In genomic region chr2:117763806-117764205, GRCh38 we compare ENCODE assay signal across 21 cellular contexts.
"Had no signal": no experiment of that assay in that cellular context is flagged by ENCODE, and none has a peak within 500 bp of the region (broad histone marks: within the 10 kb centered on the region; RNA-seq: fewer than 3 reads in every experiment).

No MANE protein-coding gene starts in this region.

- H3K27ac ChIP-seq: heart left ventricle, lower lobe of right lung, neutrophil, right lobe of liver, transverse colon, WERI-Rb-1 had no signal

- H3K4me3 ChIP-seq: dorsolateral prefrontal cortex, heart left ventricle, lower lobe of right lung, right lobe of liver, transverse colon had no signal

- ATAC-seq: activated CD4-positive, alpha-beta T cell treated with anti-CD3 and anti-CD28 coated beads for 36 hours; activated CD8-positive, alpha-beta T cell treated with anti-CD3 and anti-CD28 coated beads for 36 hours; activated T-cell treated with anti-CD3 and anti-CD28 coated beads, Interleukin-2, amount 50 U/mL, for 72 hours; esophagus mucosa; heart left ventricle; lower lobe of right lung; naive thymus-derived CD4-positive, alpha-beta T cell; right lobe of liver; stimulated activated naive B cell treated with anti-CD40 and anti-IgM and Interleukin-4, amounts not matched to agents 10 μg/mL and 1 μg/mL and 100 μg/mL, for 72 hours; T-cell had no signal

- H3K27me3 ChIP-seq: dorsolateral prefrontal cortex, heart left ventricle, neutrophil, right lobe of liver, transverse colon had no signal

- H3K4me1 ChIP-seq: heart left ventricle, lower lobe of right lung, right lobe of liver, transverse colon had no signal

- H3K9me3 ChIP-seq: heart left ventricle, lower lobe of right lung, neutrophil, right lobe of liver, transverse colon had no signal

- H3K4me1 Mint-ChIP-seq: activated CD4-positive, alpha-beta T cell treated with anti-CD3 and anti-CD28 coated beads for 36 hours; activated naive CD8-positive, alpha-beta T cell treated with anti-CD3 and anti-CD28 coated beads, Interleukin-2, amount 10 ng/mL, durations not matched to agents 7 days and 5 days; naive thymus-derived CD4-positive, alpha-beta T cell; stimulated activated naive B cell treated with anti-CD40 and anti-IgM and Interleukin-4, amounts not matched to agents 10 μg/mL and 1 μg/mL and 100 μg/mL, for 72 hours; T-cell had no signal

- H3K27me3 Mint-ChIP-seq: activated CD8-positive, alpha-beta T cell treated with anti-CD3 and anti-CD28 coated beads for 36 hours had no signal

- H3K27ac Mint-ChIP-seq: activated CD4-positive, alpha-beta T cell treated with anti-CD3 and anti-CD28 coated beads for 36 hours; activated CD8-positive, alpha-beta T cell treated with anti-CD3 and anti-CD28 coated beads for 36 hours; activated naive CD8-positive, alpha-beta T cell treated with anti-CD3 and anti-CD28 coated beads, Interleukin-2, amount 10 ng/mL, durations not matched to agents 7 days and 5 days; activated T-cell treated with anti-CD3 and anti-CD28 coated beads, Interleukin-2, amount 50 U/mL, for 72 hours; naive thymus-derived CD4-positive, alpha-beta T cell; stimulated activated naive B cell treated with anti-CD40 and anti-IgM and Interleukin-4, amounts not matched to agents 10 μg/mL and 1 μg/mL and 100 μg/mL, for 72 hours; T-cell had no signal

- H3K4me3 Mint-ChIP-seq: activated CD4-positive, alpha-beta T cell treated with anti-CD3 and anti-CD28 coated beads for 36 hours; activated CD8-positive, alpha-beta T cell treated with anti-CD3 and anti-CD28 coated beads for 36 hours; activated naive CD8-positive, alpha-beta T cell treated with anti-CD3 and anti-CD28 coated beads, Interleukin-2, amount 10 ng/mL, durations not matched to agents 7 days and 5 days; activated T-cell treated with anti-CD3 and anti-CD28 coated beads, Interleukin-2, amount 50 U/mL, for 72 hours; naive thymus-derived CD4-positive, alpha-beta T cell; stimulated activated naive B cell treated with anti-CD40 and anti-IgM and Interleukin-4, amounts not matched to agents 10 μg/mL and 1 μg/mL and 100 μg/mL, for 72 hours; T-cell had no signal

- H3K36me3 Mint-ChIP-seq: activated naive CD8-positive, alpha-beta T cell treated with anti-CD3 and anti-CD28 coated beads, Interleukin-2, amount 10 ng/mL, durations not matched to agents 7 days and 5 days; naive thymus-derived CD4-positive, alpha-beta T cell; stimulated activated naive B cell treated with anti-CD40 and anti-IgM and Interleukin-4, amounts not matched to agents 10 μg/mL and 1 μg/mL and 100 μg/mL, for 72 hours; T-cell had no signal

- H3K36me3 ChIP-seq: heart left ventricle, lower lobe of right lung, neutrophil, right lobe of liver, transverse colon, WERI-Rb-1 had no signal

- H3K9me3 Mint-ChIP-seq: activated CD8-positive, alpha-beta T cell treated with anti-CD3 and anti-CD28 coated beads for 36 hours; activated naive CD8-positive, alpha-beta T cell treated with anti-CD3 and anti-CD28 coated beads, Interleukin-2, amount 10 ng/mL, durations not matched to agents 7 days and 5 days; activated T-cell treated with anti-CD3 and anti-CD28 coated beads, Interleukin-2, amount 50 U/mL, for 72 hours; T-cell had no signal

- DNase-seq: activated CD4-positive, alpha-beta T cell treated with anti-CD3 and anti-CD28 coated beads for 36 hours; activated CD8-positive, alpha-beta memory T cell treated with anti-CD3 and anti-CD28 coated beads, Interleukin-2, amount 50 U/mL, for 4 hours; activated CD8-positive, alpha-beta T cell treated with anti-CD3 and anti-CD28 coated beads for 36 hours; activated gamma-delta T cell treated with Interleukin-2 at 50 U/mL for 16 hours; activated naive CD8-positive, alpha-beta T cell treated with anti-CD3 and anti-CD28 coated beads, Interleukin-2, amount 10 ng/mL, durations not matched to agents 7 days and 5 days; activated T-cell treated with anti-CD3 and anti-CD28 coated beads, Interleukin-2, amount 50 U/mL, for 72 hours; dorsolateral prefrontal cortex; islet precursor cell; lower lobe of right lung; naive thymus-derived CD4-positive, alpha-beta T cell; posterior cingulate gyrus; right lobe of liver; stimulated activated CD4-positive, alpha-beta T cell treated with anti-CD3 and anti-CD28 coated beads, Interleukin-1b, Interleukin-23, amount 100 ng/mL, for 48 hours; stimulated activated naive B cell treated with anti-CD40 and anti-IgM and Interleukin-4, amounts not matched to agents 10 μg/mL and 1 μg/mL and 100 μg/mL, for 72 hours; T-cell; T1000; transverse colon; WERI-Rb-1 had no signal
